11 cellular contexts compared by ENCODE assay signal in the genomic region with DNA sequence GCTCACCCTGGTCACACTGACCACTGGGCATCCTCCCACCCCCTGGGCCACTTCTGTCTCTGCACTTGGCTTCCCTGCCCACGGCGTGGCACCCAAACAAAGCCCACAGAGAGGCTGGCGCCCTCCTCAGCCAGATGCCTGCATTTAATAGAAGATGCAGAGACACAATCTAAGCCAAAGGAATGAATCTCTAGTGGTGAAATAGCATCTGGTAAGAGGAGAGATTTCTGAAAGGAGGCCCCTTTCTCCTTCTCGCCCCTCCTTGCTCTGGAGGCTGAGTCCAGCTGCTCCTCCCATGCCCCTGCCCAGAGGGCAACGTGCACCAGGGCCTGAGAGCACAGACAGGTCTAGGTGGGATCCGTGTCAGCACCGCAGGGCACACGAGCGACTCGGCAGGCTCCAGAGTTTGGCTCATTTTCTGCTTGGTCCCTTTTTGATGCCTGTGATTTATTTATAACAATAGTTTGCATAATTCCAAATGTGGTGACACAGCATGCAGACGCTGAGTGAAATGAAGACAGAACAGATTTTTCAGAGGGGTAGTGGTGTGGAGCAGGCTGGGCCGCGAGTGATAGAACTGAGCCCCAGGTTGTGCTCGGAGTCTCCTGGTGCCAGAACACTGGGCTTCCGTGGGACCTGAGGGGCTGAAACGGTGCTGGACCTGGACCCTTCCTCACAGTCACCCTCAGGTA.
DNase-seq lines count a peak whose midpoint lies in the region; ATAC-seq and TF ChIP-seq lines count a peak whose summit lies in the region.
"Had no signal": no experiment of that assay in that cellular context is flagged by ENCODE, and none has a peak within 500 bp of the region (broad histone marks: within the 10 kb centered on the region; RNA-seq: fewer than 3 reads in every experiment).

No MANE protein-coding gene starts in this region.

- no peaks in the 10 kb centered on the region for H3K36me3 ChIP-seq in A673 (ENCODE audit: insufficient read depth, low read length, poor library complexity, severe bottlenecking)
- H3K36me3 ChIP-seq in OCI-LY7 (ENCODE audit: insufficient read depth, low read length), result no peaks in the 10 kb centered on the region
- H3K36me3 ChIP-seq in hepatocyte (replicated peaks; ENCODE audit: insufficient read depth, low read depth), result no peaks in the 10 kb centered on the region
- no peaks in the 10 kb centered on the region for H3K36me3 ChIP-seq in mammary epithelial cell (ENCODE audit: insufficient read depth, low read length)
- H3K36me3 ChIP-seq: upper lobe of left lung had no signal

- H2AFZ ChIP-seq in OCI-LY7 (ENCODE audit: low read length) (peak overlapping the region; percentile 30), hepatocyte (no peak overlapping the region), mammary epithelial cell (ENCODE audit: low read depth, low read length) (no peak overlapping the region)

- no peak overlapping the region for H3K27ac Mint-ChIP-seq in activated CD4-positive, alpha-beta T cell treated with anti-CD3 and anti-CD28 coated beads, Interleukin-2, amount 10 ng/mL, durations not matched to agents 24 days and 14 days
- H3K27ac Mint-ChIP-seq: activated T-helper 2 cell treated with anti-CD3 and anti-CD28 coated beads, Interferon-gamma antibody, Interleukin-2, Interleukin-4, amounts not matched to agents 10 μg/mL and 5 μg/mL and 100 μg/mL, durations not matched to agents 14 hours and 24 hours and 36 hours had no signal

- H4K20me1 ChIP-seq in OCI-LY7 (ENCODE audit: insufficient read depth, low read length) (no peaks in the 10 kb centered on the region), hepatocyte (ENCODE audit: insufficient read depth, poor library complexity, severe bottlenecking) (no peaks in the 10 kb centered on the region), mammary epithelial cell (ENCODE audit: insufficient read depth, low read length) (no peaks in the 10 kb centered on the region)

- dilution Hi-C loops in mammary epithelial cell (cut with HindIII; ENCODE audit: low sequenced_read_pairs), result no loop called here

- no peak for ATAC-seq in GM21825 (IDR thresholded peaks at IDR 0.05; ENCODE audit: unreplicated experiment)

- DNase-seq in A673 (ENCODE audit: low spot score) (no peak), OCI-LY7 (ENCODE audit: low spot score) (peak; percentile 35), hepatocyte (ENCODE audit: low spot score) (no peak), mammary epithelial cell (no peak), RWPE1 (ENCODE audit: low spot score) (no peak)
- DNase-seq in activated CD4-positive, alpha-beta T cell treated with anti-CD3 and anti-CD28 coated beads, Interleukin-2, amount 10 ng/mL, durations not matched to agents 24 days and 14 days, result no peak
- DNase-seq: naive B cell had no signal

- H3K9me3 ChIP-seq in A673 (ENCODE audit: low read depth, low read length, poor library complexity, severe bottlenecking) (no peaks in the 10 kb centered on the region), OCI-LY7 (ENCODE audit: low read length) (no peaks in the 10 kb centered on the region), hepatocyte (ENCODE audit: low read depth) (no peaks in the 10 kb centered on the region), mammary epithelial cell (replicated peaks; ENCODE audit: insufficient read depth, low read length) (no peaks in the 10 kb centered on the region)
- H3K9me3 ChIP-seq: upper lobe of left lung had no signal

- H3K27me3 ChIP-seq in A673 (replicated peaks; ENCODE audit: insufficient read depth, low read depth, low read length, poor library complexity) (no peaks in the 10 kb centered on the region), hepatocyte (no peaks in the 10 kb centered on the region), mammary epithelial cell (ENCODE audit: insufficient read depth, low read length) (no peaks in the 10 kb centered on the region)
- H3K27me3 ChIP-seq: upper lobe of left lung had no signal

- no peak overlapping the region for H3K27ac ChIP-seq in A673 (ENCODE audit: low read depth, low read length, poor library complexity, severe bottlenecking)
- peak overlapping the region; percentile 41 for H3K27ac ChIP-seq in OCI-LY7 (ENCODE audit: low read depth, low read length, poor library complexity, severe bottlenecking)
- no peak overlapping the region for H3K27ac ChIP-seq in hepatocyte
- no peak overlapping the region for H3K27ac ChIP-seq in mammary epithelial cell (ENCODE audit: insufficient read depth, low read depth, low read length)
- no peak overlapping the region for H3K27ac ChIP-seq in RWPE1
- H3K27ac ChIP-seq: upper lobe of left lung had no signal

- intact Hi-C loops in A673 (cut with micrococcal nuclease; ENCODE audit: unreplicated experiment) (no loop called here), OCI-LY7 (cut with micrococcal nuclease; ENCODE audit: unreplicated experiment) (loop anchor here (1.0 kb wide), 3 partner anchors 55 to 388 kb away; no protein-coding TSS in a partner anchor), mammary epithelial cell (cut with micrococcal nuclease) (no loop called here)
- intact Hi-C loops in activated CD4-positive, alpha-beta T cell treated with anti-CD3 and anti-CD28 coated beads, Interleukin-2, amount 10 ng/mL, durations not matched to agents 24 days and 14 days (cut with micrococcal nuclease), result no loop called here

- CTCF ChIA-PET in A673 (lab: Charles Lee) (no interaction called here), OCI-LY7 (lab: Charles Lee; ENCODE audit: unreplicated experiment) (interaction anchor here (1.3 kb wide), 1 partner anchor 18 kb away, joined by 3 read pairs; no protein-coding TSS in a partner anchor), mammary epithelial cell (lab: Charles Lee; ENCODE audit: low non-redundant PET) (no interaction called here), RWPE1 (lab: Yijun Ruan, JAX) (no interaction called here)

- H3K9ac ChIP-seq in mammary epithelial cell (ENCODE audit: insufficient read depth, low read length), result no peak overlapping the region

- H3K79me2 ChIP-seq in OCI-LY7 (ENCODE audit: insufficient read depth, low read depth, low read length) (no peaks in the 10 kb centered on the region), hepatocyte (no peaks in the 10 kb centered on the region), mammary epithelial cell (ENCODE audit: insufficient read depth, low read length) (no peaks in the 10 kb centered on the region)

- H3K4me2 ChIP-seq in OCI-LY7 (ENCODE audit: low read length) (peak overlapping the region; percentile 64), hepatocyte (no peak overlapping the region), mammary epithelial cell (ENCODE audit: insufficient read depth, low read depth, low read length) (no peak overlapping the region)

- H3K27me3 Mint-ChIP-seq in activated CD4-positive, alpha-beta T cell treated with anti-CD3 and anti-CD28 coated beads, Interleukin-2, amount 10 ng/mL, durations not matched to agents 24 days and 14 days, result peaks cover 2% of the 10 kb centered on the region

- H3K4me3 Mint-ChIP-seq in activated CD4-positive, alpha-beta T cell treated with anti-CD3 and anti-CD28 coated beads, Interleukin-2, amount 10 ng/mL, durations not matched to agents 24 days and 14 days, result no peak overlapping the region
- H3K4me3 Mint-ChIP-seq: naive B cell had no signal

- no peaks in the 10 kb centered on the region for H3K36me3 Mint-ChIP-seq in activated CD4-positive, alpha-beta T cell treated with anti-CD3 and anti-CD28 coated beads, Interleukin-2, amount 10 ng/mL, durations not matched to agents 24 days and 14 days (ENCODE audit: low read depth)
- H3K36me3 Mint-ChIP-seq: naive B cell had no signal

- in situ Hi-C loops in mammary epithelial cell (cut with MboI; ENCODE audit: low sequenced_read_pairs in 2 of 2), result no loop called here

- no peaks in the 10 kb centered on the region for H3K9me3 Mint-ChIP-seq in activated CD4-positive, alpha-beta T cell treated with anti-CD3 and anti-CD28 coated beads, Interleukin-2, amount 10 ng/mL, durations not matched to agents 24 days and 14 days
- H3K9me3 Mint-ChIP-seq: activated T-helper 2 cell treated with anti-CD3 and anti-CD28 coated beads, Interferon-gamma antibody, Interleukin-2, Interleukin-4, amounts not matched to agents 10 μg/mL and 5 μg/mL and 100 μg/mL, durations not matched to agents 14 hours and 24 hours and 36 hours; naive B cell had no signal

- no peaks in the 10 kb centered on the region for H3K9me2 ChIP-seq in OCI-LY7 (ENCODE audit: insufficient read depth, low read length)
- H3K9me2 ChIP-seq in hepatocyte (replicated peaks; ENCODE audit: insufficient read depth), result no peaks in the 10 kb centered on the region

- TF ChIP-seq CTCF in A673 (conservative IDR thresholded peaks at IDR 0.05; ENCODE audit: low read depth, low read length), result 0 out of 2 replicates have a peak, but pooled peaks have one; percentile 20
- peak; percentile 23; the same call in 1 of the 3 replicates for TF ChIP-seq CTCF in GM12872 (IDR thresholded peaks at IDR 0.05; ENCODE audit: insufficient read depth, low read depth, low read length)
- TF ChIP-seq CTCF in OCI-LY7 (conservative IDR thresholded peaks at IDR 0.05; ENCODE audit: low read length), result peak; percentile 75
- TF ChIP-seq CTCF in hepatocyte (IDR thresholded peaks at IDR 0.05; ENCODE audit: poor library complexity), result peak; percentile 6
- no peak for TF ChIP-seq CTCF in mammary epithelial cell (conservative IDR thresholded peaks at IDR 0.05 in 1 of 2, IDR thresholded peaks at IDR 0.05 in 1 of 2; ENCODE audit: extremely low read depth in 1 of 2, insufficient read depth in 1 of 2, low read depth in 1 of 2, low read length in 2 of 2)
- no peak for TF ChIP-seq CTCF in RWPE1 (conservative IDR thresholded peaks at IDR 0.05; ENCODE audit: low read depth)

- 85% methylated on average over 16 of the region's 16 CpGs for WGBS in hepatocyte (ENCODE audit: low lambda C conversion rate, missing lambda C conversion rate)
- 84% methylated on average over 13 of the region's 16 CpGs for WGBS in mammary epithelial cell (ENCODE audit: low coverage, missing lambda C conversion rate)

- no peaks in the 10 kb centered on the region for H3K4me1 ChIP-seq in A673 (ENCODE audit: insufficient read depth, low read length, poor library complexity, severe bottlenecking)
- H3K4me1 ChIP-seq in OCI-LY7 (ENCODE audit: insufficient read depth, low read length, poor library complexity, severe bottlenecking), result peaks cover 25% of the 10 kb centered on the region
- H3K4me1 ChIP-seq in hepatocyte (ENCODE audit: insufficient read depth), result peaks cover 4% of the 10 kb centered on the region
- no peaks in the 10 kb centered on the region for H3K4me1 ChIP-seq in mammary epithelial cell (ENCODE audit: insufficient read depth, low read length)
- H3K4me1 ChIP-seq: upper lobe of left lung had no signal

- BruUV-seq in A673 (replicated peaks; lab: Mats Ljungman, UMichigan), result no TSS peak
- BruUV-seq in OCI-LY7 (replicated peaks; lab: Mats Ljungman, UMichigan), result no TSS peak
- BruUV-seq in mammary epithelial cell (replicated peaks; lab: Mats Ljungman, UMichigan), result no TSS peak

- H3K4me1 Mint-ChIP-seq in activated CD4-positive, alpha-beta T cell treated with anti-CD3 and anti-CD28 coated beads, Interleukin-2, amount 10 ng/mL, durations not matched to agents 24 days and 14 days, result no peaks in the 10 kb centered on the region

- POLR2A ChIA-PET in A673 (lab: Charles Lee; ENCODE audit: low non-redundant PET), result no interaction called here
- POLR2A ChIA-PET in OCI-LY7 (lab: Charles Lee), result no interaction called here
- POLR2A ChIA-PET in RWPE1 (lab: Yijun Ruan, JAX; ENCODE audit: low non-redundant PET), result no interaction called here

- H3K4me3 ChIP-seq in A673 (ENCODE audit: low read depth, low read length, poor library complexity, severe bottlenecking) (no peak overlapping the region), OCI-LY7 (ENCODE audit: low read depth, low read length, poor library complexity, severe bottlenecking) (peak overlapping the region; percentile 3), hepatocyte (no peak overlapping the region), mammary epithelial cell (replicated peaks in 1 of 3; ENCODE audit: insufficient read depth in 1 of 3, low read depth in 2 of 3, low read length in 3 of 3) (no peak overlapping the region)
- H3K4me3 ChIP-seq: upper lobe of left lung had no signal

Comparison
In these comparisons a context has a peak if more than half of its experiments do, and no peak if none do; other contexts are left out.
1. CTCF ChIP-seq: peak in A673 (single experiment), GM12872 (single experiment), OCI-LY7 (single experiment) and hepatocyte (single experiment); none in mammary epithelial cell (0 of 2) and RWPE1 (single experiment).